ENCODE assay signal across 31 cellular contexts in genomic region chr4:20420916-20421315, GRCh38.
"Had no signal": no experiment of that assay in that cellular context is flagged by ENCODE, and none has a peak within 500 bp of the region (broad histone marks: within the 10 kb centered on the region; RNA-seq: fewer than 3 reads in every experiment).

No MANE protein-coding gene starts in this region.

- H2AFZ ChIP-seq: hepatocyte, neural progenitor cell, parathyroid adenoma had no signal

- H3K4me1 Mint-ChIP-seq: endodermal cell; stimulated activated naive CD8-positive, alpha-beta T cell treated with anti-CD3 and anti-CD28 coated beads, Interleukin-15, amount 100 ng/mL, for 72 hours had no signal

- DNase-seq: effector CD8-positive, alpha-beta T cell; endodermal cell; foreskin keratinocyte; heart left ventricle; kidney; mucosa of descending colon; naive thymus-derived CD4-positive, alpha-beta T cell; stimulated activated CD4-positive, alpha-beta T cell treated with anti-CD3 and anti-CD28 coated beads, Interleukin-12 subunit alpha, Interleukin-12 subunit beta, amount 100 ng/mL, for 4 hours; stimulated activated CD4-positive, alpha-beta T cell treated with anti-CD3 and anti-CD28 coated beads, Interleukin-1b, Interleukin-23, amount 100 ng/mL, for 48 hours; stimulated activated CD4-positive, alpha-beta T cell treated with anti-CD3 and anti-CD28 coated beads, Interleukin-4, amount 100 ng/mL, for 1 hour; stimulated activated CD8-positive, alpha-beta memory T cell treated with anti-CD3 and anti-CD28 coated beads, Interleukin-4, amount 100 ng/mL, for 48 hours; stimulated activated naive CD4-positive, alpha-beta T cell; stimulated activated naive CD8-positive, alpha-beta T cell treated with anti-CD3 and anti-CD28 coated beads, Interleukin-15, amount 100 ng/mL, for 72 hours; transverse colon had no signal

- H3K9me3 Mint-ChIP-seq: dendritic cell treated with granulocyte-macrophage colony-stimulating factor and Interleukin-4, amounts not matched to agents 40 ng/mL and 50 ng/mL, for 4 days; endodermal cell; memory B cell; mesothelial cell of epicardium; naive thymus-derived CD4-positive, alpha-beta T cell; nephron; neural progenitor cell; stimulated activated naive CD8-positive, alpha-beta T cell treated with anti-CD3 and anti-CD28 coated beads, Interleukin-15, amount 100 ng/mL, for 72 hours had no signal

- H3K27me3 ChIP-seq: foreskin keratinocyte, gastroesophageal sphincter, heart left ventricle, hepatocyte, neural progenitor cell, suprapubic skin, transverse colon, vagina had no signal

- H3K27me3 Mint-ChIP-seq: dendritic cell treated with granulocyte-macrophage colony-stimulating factor and Interleukin-4, amounts not matched to agents 40 ng/mL and 50 ng/mL, for 4 days had no signal

- FAIRE-seq: kidney had no signal

- H3K36me3 ChIP-seq: gastroesophageal sphincter, heart left ventricle, neural progenitor cell, suprapubic skin, transverse colon, vagina had no signal

- H3K79me2 ChIP-seq: hepatocyte, parathyroid adenoma had no signal

- H3K4me2 ChIP-seq: hepatocyte, neural progenitor cell, smooth muscle cell had no signal

- H3K9ac ChIP-seq: neural progenitor cell, parathyroid adenoma had no signal

- ATAC-seq: esophagus mucosa; foreskin keratinocyte; gastroesophageal sphincter; heart left ventricle; left lobe of liver; mucosa of descending colon; naive thymus-derived CD4-positive, alpha-beta T cell; sciatic nerve; stimulated activated naive CD8-positive, alpha-beta T cell treated with anti-CD3 and anti-CD28 coated beads, Interleukin-15, amount 100 ng/mL, for 72 hours had no signal

- H3K27ac Mint-ChIP-seq: dendritic cell treated with granulocyte-macrophage colony-stimulating factor and Interleukin-4, amounts not matched to agents 40 ng/mL and 50 ng/mL, for 4 days; endodermal cell; memory B cell; mesothelial cell of epicardium; neural progenitor cell; progenitor cell of endocrine pancreas; stimulated activated naive CD8-positive, alpha-beta T cell treated with anti-CD3 and anti-CD28 coated beads, Interleukin-15, amount 100 ng/mL, for 72 hours had no signal

- H3K9me3 ChIP-seq: gastroesophageal sphincter, heart left ventricle, mucosa of descending colon, suprapubic skin, transverse colon, vagina had no signal

- H3K4me3 Mint-ChIP-seq: dendritic cell treated with granulocyte-macrophage colony-stimulating factor and Interleukin-4, amounts not matched to agents 40 ng/mL and 50 ng/mL, for 4 days; endodermal cell; memory B cell; mesothelial cell of epicardium; naive thymus-derived CD4-positive, alpha-beta T cell; nephron; neural progenitor cell; stimulated activated naive CD8-positive, alpha-beta T cell treated with anti-CD3 and anti-CD28 coated beads, Interleukin-15, amount 100 ng/mL, for 72 hours had no signal

- H3K36me3 Mint-ChIP-seq: memory B cell; mesothelial cell of epicardium; naive thymus-derived CD4-positive, alpha-beta T cell had no signal

- H3K4me3 ChIP-seq: gastroesophageal sphincter, heart left ventricle, hepatocyte, lung, mucosa of descending colon, neural progenitor cell, smooth muscle cell, suprapubic skin, transverse colon, vagina had no signal

- H3K27ac ChIP-seq: epithelial cell of prostate, foreskin keratinocyte, gastroesophageal sphincter, heart left ventricle, hepatocyte, neural progenitor cell, parathyroid adenoma, suprapubic skin, transverse colon, vagina had no signal

- H3K4me1 ChIP-seq: neural progenitor cell, parathyroid adenoma, transverse colon had no signal
